In genomic region chr12:49297695-49298060, GRCh38 we compare ENCODE assay signal across 2 cellular contexts.
TF ChIP-seq lines count a peak whose summit lies in the region.

No MANE protein-coding gene starts in this region.

TF ChIP-seq in HepG2, 621 proteins besides CTCF, POLR2A, EP300 and RAD21:
- TF ChIP-seq THYN1 (CRISPR knock-in tag; IDR thresholded peaks at IDR 0.05; ENCODE audit: borderline replicate concordance, low read depth) = no peak
- TF ChIP-seq ZNF317 (CRISPR knock-in tag; IDR thresholded peaks at IDR 0.05) = no peak
- no peak for TF ChIP-seq MATR3 (CRISPR knock-in tag; IDR thresholded peaks at IDR 0.05)
- TF ChIP-seq SRY (CRISPR knock-in tag; IDR thresholded peaks at IDR 0.05) = no peak
- TF ChIP-seq ZFX (CRISPR knock-in tag; IDR thresholded peaks at IDR 0.05; ENCODE audit: low read depth) = no peak
- no peak for TF ChIP-seq DMAP1 (CRISPR knock-in tag; IDR thresholded peaks at IDR 0.05)
- TF ChIP-seq NFYC (CRISPR knock-in tag; IDR thresholded peaks at IDR 0.05) = no peak
- TF ChIP-seq XRCC5 (optimal IDR thresholded peaks at IDR 0.05; ENCODE audit: low read length) = no peak
- no peak for TF ChIP-seq HES4 (CRISPR knock-in tag; IDR thresholded peaks at IDR 0.05; ENCODE audit: borderline replicate concordance)
- no peak for TF ChIP-seq REXO4 (CRISPR knock-in tag; IDR thresholded peaks at IDR 0.05; ENCODE audit: borderline replicate concordance)
- TF ChIP-seq HCFC1 (IDR thresholded peaks at IDR 0.05; ENCODE audit: low read depth, low read length) = no peak
- TF ChIP-seq BCL3 (CRISPR knock-in tag; IDR thresholded peaks at IDR 0.05) = no peak
- no peak for TF ChIP-seq ZUFSP (CRISPR knock-in tag; IDR thresholded peaks at IDR 0.05; ENCODE audit: borderline replicate concordance)
- TF ChIP-seq CBX2 (IDR thresholded peaks at IDR 0.05; ENCODE audit: low read depth, low read length) = no peak
- TF ChIP-seq CBX2 (CRISPR knock-in tag; IDR thresholded peaks at IDR 0.05; ENCODE audit: low read depth) = no peak
- no peak for TF ChIP-seq GFI1 (CRISPR knock-in tag; IDR thresholded peaks at IDR 0.05; ENCODE audit: borderline replicate concordance)
- TF ChIP-seq NFE2L2 (IDR thresholded peaks at IDR 0.05; ENCODE audit: low read length) = no peak
- TF ChIP-seq HNF1A (IDR thresholded peaks at IDR 0.05; ENCODE audit: low read depth) = no peak
- no peak for TF ChIP-seq HNF1A (CRISPR knock-in tag; IDR thresholded peaks at IDR 0.05; ENCODE audit: borderline replicate concordance)
- no peak for TF ChIP-seq PBX2 (CRISPR knock-in tag; IDR thresholded peaks at IDR 0.05)
- TF ChIP-seq RFXAP (CRISPR knock-in tag; IDR thresholded peaks at IDR 0.05; ENCODE audit: borderline replicate concordance) = no peak
- TF ChIP-seq ZNF224 (CRISPR knock-in tag; IDR thresholded peaks at IDR 0.05) = no peak

TF ChIP-seq in WTC11, 78 proteins besides CTCF, POLR2A, EP300 and RAD21:
- TF ChIP-seq OVOL2 (CRISPR knock-in tag; IDR thresholded peaks at IDR 0.05; ENCODE audit: borderline replicate concordance) (no peak), ZNF423 (CRISPR knock-in tag; IDR thresholded peaks at IDR 0.05) (no peak), ZNF425 (CRISPR knock-in tag; conservative IDR thresholded peaks at IDR 0.05) (no peak), IRF2 (CRISPR knock-in tag; IDR thresholded peaks at IDR 0.05; ENCODE audit: borderline replicate concordance, low read depth) (no peak), RORB (CRISPR knock-in tag; IDR thresholded peaks at IDR 0.05) (no peak), TCF7 (CRISPR knock-in tag; IDR thresholded peaks at IDR 0.05; ENCODE audit: low read depth) (no peak), GTF2I (CRISPR knock-in tag; conservative IDR thresholded peaks at IDR 0.05) (no peak), ZNF232 (CRISPR knock-in tag; IDR thresholded peaks at IDR 0.05) (no peak), TEAD4 (CRISPR knock-in tag; IDR thresholded peaks at IDR 0.05) (no peak), E2F4 (CRISPR knock-in tag; IDR thresholded peaks at IDR 0.05; ENCODE audit: borderline replicate concordance, low read depth) (no peak), ESRRA (CRISPR knock-in tag; IDR thresholded peaks at IDR 0.05; ENCODE audit: borderline replicate concordance) (no peak), PREB (CRISPR knock-in tag; IDR thresholded peaks at IDR 0.05; ENCODE audit: borderline replicate concordance) (no peak)
